In genomic region chr3:142633073-142633472, GRCh38 we compare ENCODE assay signal across 16 cellular contexts. TPM values are rescaled to one million over a fixed set of nuclear protein-coding genes. Genes with fewer than 3 reads are reported as not detected.
A peak's percentile ranks its signal among the peaks of the same experiment; 100 is the strongest.
DNase-seq lines count a peak whose midpoint lies in the region; ATAC-seq and TF ChIP-seq lines count a peak whose summit lies in the region.
"Had no signal": no experiment of that assay in that cellular context is flagged by ENCODE, and none has a peak within 500 bp of the region (broad histone marks: within the 10 kb centered on the region; RNA-seq: fewer than 3 reads in every experiment).

No MANE protein-coding gene starts in this region.

- no peaks in the 10 kb centered on the region for H3K9me3 Mint-ChIP-seq in WTC11
- H3K9me3 Mint-ChIP-seq: CD4-positive, CD25-positive, alpha-beta regulatory T cell had no signal

- POLR2A ChIA-PET in WTC11 (lab: Charles Lee): no interaction called here

- H3K4me3 Mint-ChIP-seq in WTC11: no peak overlapping the region
- H3K4me3 Mint-ChIP-seq: CD4-positive, CD25-positive, alpha-beta regulatory T cell had no signal

- no peak for ATAC-seq in WTC11
- ATAC-seq in HG02623 (IDR thresholded peaks at IDR 0.05; ENCODE audit: unreplicated experiment): no peak

- no peak for TF ChIP-seq CTCF in WTC11 (IDR thresholded peaks at IDR 0.05)

- no peaks in the 10 kb centered on the region for H3K36me3 Mint-ChIP-seq in WTC11
- H3K36me3 Mint-ChIP-seq: CD4-positive, CD25-positive, alpha-beta regulatory T cell had no signal

- H3K4me1 Mint-ChIP-seq in WTC11: peaks cover 2% of the 10 kb centered on the region; the same call in 1 of the 2 replicates
- H3K4me1 Mint-ChIP-seq: CD4-positive, CD25-positive, alpha-beta regulatory T cell had no signal

- peak; percentile 82 for DNase-seq in DMS 273 (lab: John Stamatoyannopoulos, UW; ENCODE audit: unreplicated experiment)
- peak; percentile 50 for DNase-seq in NCI-H1436 treated with DMSO at 0.1 percent for 48 hours (lab: John Stamatoyannopoulos, UW)
- peak; percentile 76 for DNase-seq in NCI-H2171 (lab: John Stamatoyannopoulos, UW)
- no peak for DNase-seq in WTC11 (ENCODE audit: low spot score)
- no peak for DNase-seq in 8988T
- no peak for DNase-seq in SIG-M5 (lab: John Stamatoyannopoulos, UW)
- DNase-seq: ACHN; Calu3; CD4-positive, CD25-positive, alpha-beta regulatory T cell; GF-D8; MM.1S; NCI-H1417 treated with DMSO at 0.1 percent for 48 hours; RPMI8226; SJCRH30; T-helper 9 cell had no signal

- H3K27me3 Mint-ChIP-seq in WTC11 (ENCODE audit: low read depth): no peaks in the 10 kb centered on the region

- CTCF ChIA-PET in WTC11 (lab: Charles Lee): no interaction called here

- H3K27ac Mint-ChIP-seq in WTC11: peak overlapping the region; percentile 11; the same call in 1 of the 2 replicates
- H3K27ac Mint-ChIP-seq: CD4-positive, CD25-positive, alpha-beta regulatory T cell had no signal

TF ChIP-seq in WTC11, 78 proteins besides CTCF, POLR2A, EP300 and RAD21:
- TF ChIP-seq KAT7 (CRISPR knock-in tag; IDR thresholded peaks at IDR 0.05; ENCODE audit: borderline replicate concordance) (no peak), HMGA2 (CRISPR knock-in tag; IDR thresholded peaks at IDR 0.05) (no peak)
TF ChIP-seq in WTC11: peak in this region for 0.

RNA-seq across cellular contexts. Expression of gene PLS1, which starts 36.9 kb away (rescaled TPM):
- total RNA-seq in WTC11 (2021): 26.4 to 32.6 TPM (median 29.9 TPM) in 3 replicates

RNA-seq across cellular contexts. Expression of gene ATR, which starts 54.5 kb away (rescaled TPM):
- total RNA-seq in WTC11 (2021): 22.9 to 26.7 TPM (median 24.2 TPM) in 3 replicates

Comparison
In these comparisons a context has a peak if more than half of its experiments do, and no peak if none do; other contexts are left out.
1. DNase-seq: peak in DMS 273 (single experiment), NCI-H1436 treated with DMSO at 0.1 percent for 48 hours (single experiment) and NCI-H2171 (single experiment); none in WTC11 (single experiment), 8988T (single experiment) and SIG-M5 (single experiment).